ENCODE assay signal across 2 cellular contexts in genomic region chr1:213987876-213988638, GRCh38.
TF ChIP-seq lines count a peak whose summit lies in the region.

PROX1 (plus strand) TSS chr1:213987973; CDS start chr1:213996536, 8,563 bp downstream.

TF ChIP-seq in WTC11, 78 proteins besides CTCF, POLR2A, EP300 and RAD21 (continued from another document):
- TF ChIP-seq ZNF512 (CRISPR knock-in tag; IDR thresholded peaks at IDR 0.05; ENCODE audit: borderline replicate concordance) (peak; percentile 93; the same call in 1 of the 2 replicates), ZBTB21 (CRISPR knock-in tag; IDR thresholded peaks at IDR 0.05; ENCODE audit: borderline replicate concordance) (no peak), CREB1 (CRISPR knock-in tag; IDR thresholded peaks at IDR 0.05) (no peak), CDX4 (CRISPR knock-in tag; IDR thresholded peaks at IDR 0.05; ENCODE audit: borderline replicate concordance) (no peak), NFE2L1 (CRISPR knock-in tag; IDR thresholded peaks at IDR 0.05) (peak; percentile 30; the same call in 1 of the 2 replicates), PREB (CRISPR knock-in tag; IDR thresholded peaks at IDR 0.05; ENCODE audit: borderline replicate concordance) (no peak), ZNF396 (CRISPR knock-in tag; IDR thresholded peaks at IDR 0.05; ENCODE audit: borderline replicate concordance) (no peak), GRHL2 (CRISPR knock-in tag; IDR thresholded peaks at IDR 0.05; ENCODE audit: insufficient replicate concordance, severe bottlenecking) (no peak), FOXK1 (CRISPR knock-in tag; IDR thresholded peaks at IDR 0.05) (peak; percentile 73), ATF3 (CRISPR knock-in tag; conservative IDR thresholded peaks at IDR 0.05) (no peak), NFATC4 (CRISPR knock-in tag; IDR thresholded peaks at IDR 0.05) (no peak), MXD4 (CRISPR knock-in tag; IDR thresholded peaks at IDR 0.05; ENCODE audit: borderline replicate concordance) (no peak), ZNF416 (CRISPR knock-in tag; IDR thresholded peaks at IDR 0.05) (no peak), HMGXB4 (CRISPR knock-in tag; IDR thresholded peaks at IDR 0.05) (no peak), ZNF263 (CRISPR knock-in tag; IDR thresholded peaks at IDR 0.05; ENCODE audit: low read depth) (peak; percentile 19; the same call in 1 of the 2 replicates), FOXJ3 (CRISPR knock-in tag; IDR thresholded peaks at IDR 0.05; ENCODE audit: borderline replicate concordance) (no peak)

TF ChIP-seq in HepG2, 621 proteins besides CTCF, POLR2A, EP300 and RAD21 (continued from another document and continues in another):
- TF ChIP-seq ZHX1 (CRISPR knock-in tag; IDR thresholded peaks at IDR 0.05; ENCODE audit: low read depth) (0 out of 2 replicates have a peak, but pooled peaks have one; percentile 39), PRDM10 (CRISPR knock-in tag; IDR thresholded peaks at IDR 0.05; ENCODE audit: low read depth) (no peak), ZNF205 (CRISPR knock-in tag; IDR thresholded peaks at IDR 0.05) (peak; percentile 60; the same call in 1 of the 2 replicates), NFE2L2 (IDR thresholded peaks at IDR 0.05; ENCODE audit: low read length) (no peak), ETV5 (CRISPR knock-in tag; IDR thresholded peaks at IDR 0.05; ENCODE audit: borderline replicate concordance) (peak; percentile 34; the same call in 1 of the 2 replicates), ZNF496 (CRISPR knock-in tag; IDR thresholded peaks at IDR 0.05; ENCODE audit: insufficient replicate concordance) (no peak), ZNF432 (CRISPR knock-in tag; IDR thresholded peaks at IDR 0.05; ENCODE audit: borderline replicate concordance) (no peak), ZNF883 (CRISPR knock-in tag; IDR thresholded peaks at IDR 0.05; ENCODE audit: not compliant biosample characterization) (peak; percentile 59), ZNF563 (CRISPR knock-in tag; IDR thresholded peaks at IDR 0.05) (peak; percentile 70), ZNF597 (CRISPR knock-in tag; IDR thresholded peaks at IDR 0.05) (no peak), HOMEZ (CRISPR knock-in tag; IDR thresholded peaks at IDR 0.05; ENCODE audit: low read depth) (peak; percentile 39; the same call in 1 of the 2 replicates), NCOA2 (CRISPR knock-in tag; IDR thresholded peaks at IDR 0.05) (0 out of 2 replicates have a peak, but pooled peaks have one; percentile 24), NCOR1 (IDR thresholded peaks at IDR 0.05; ENCODE audit: borderline replicate concordance, low read length) (no peak), ZNF788 (CRISPR knock-in tag; IDR thresholded peaks at IDR 0.05; ENCODE audit: borderline replicate concordance) (no peak), RARA (CRISPR knock-in tag; IDR thresholded peaks at IDR 0.05) (no peak), NFYB (CRISPR knock-in tag; IDR thresholded peaks at IDR 0.05) (peak; percentile 63; the same call in 1 of the 2 replicates), ZNF619 (CRISPR knock-in tag; IDR thresholded peaks at IDR 0.05) (no peak), ZMYM4 (CRISPR knock-in tag; IDR thresholded peaks at IDR 0.05) (peak; percentile 71), ZMAT5 (CRISPR knock-in tag; IDR thresholded peaks at IDR 0.05; ENCODE audit: borderline replicate concordance, low read depth) (no peak), REST (IDR thresholded peaks at IDR 0.05; ENCODE audit: borderline replicate concordance in 1 of 2, low read depth in 1 of 2, low read length in 2 of 2) (no peak; a peak in 1 of 4 replicates), ZNF646 (CRISPR knock-in tag; IDR thresholded peaks at IDR 0.05) (peak; percentile 49; the same call in 1 of the 2 replicates), ZNF557 (CRISPR knock-in tag; IDR thresholded peaks at IDR 0.05) (no peak), RBAK (CRISPR knock-in tag; IDR thresholded peaks at IDR 0.05) (no peak), CSRNP2 (CRISPR knock-in tag; conservative IDR thresholded peaks at IDR 0.05; ENCODE audit: low read depth) (no peak), ZNF263 (CRISPR knock-in tag; IDR thresholded peaks at IDR 0.05) (no peak)
